ENCODE assay signal across 1 cellular context in the genomic region with DNA sequence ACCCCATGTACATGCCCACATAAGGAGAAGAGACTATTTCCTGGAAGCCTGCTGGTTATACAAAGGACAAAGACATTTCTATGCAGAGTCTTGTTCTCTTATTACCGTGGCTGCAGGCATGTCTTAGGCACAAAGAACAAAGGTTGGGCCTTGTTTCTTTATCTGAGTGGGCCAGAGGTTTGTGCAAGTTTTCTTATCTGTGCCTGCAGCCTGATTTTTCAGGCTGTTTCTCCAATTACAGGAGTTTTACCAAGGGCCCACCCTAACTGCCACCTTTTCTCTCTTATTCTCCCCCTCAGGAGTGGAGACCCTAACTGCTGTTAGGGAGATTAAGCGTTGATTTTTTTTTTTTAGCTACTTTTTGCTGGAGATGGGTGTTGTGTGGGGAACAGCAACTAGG.
A peak's percentile ranks its signal among the peaks of the same experiment; 100 is the strongest.
TF ChIP-seq lines count a peak whose summit lies in the region.

No MANE protein-coding gene starts in this region.

TF ChIP-seq in K562, 482 proteins besides CTCF, POLR2A, EP300 and RAD21 (continued from another document):
- TF ChIP-seq, protein P1, sequence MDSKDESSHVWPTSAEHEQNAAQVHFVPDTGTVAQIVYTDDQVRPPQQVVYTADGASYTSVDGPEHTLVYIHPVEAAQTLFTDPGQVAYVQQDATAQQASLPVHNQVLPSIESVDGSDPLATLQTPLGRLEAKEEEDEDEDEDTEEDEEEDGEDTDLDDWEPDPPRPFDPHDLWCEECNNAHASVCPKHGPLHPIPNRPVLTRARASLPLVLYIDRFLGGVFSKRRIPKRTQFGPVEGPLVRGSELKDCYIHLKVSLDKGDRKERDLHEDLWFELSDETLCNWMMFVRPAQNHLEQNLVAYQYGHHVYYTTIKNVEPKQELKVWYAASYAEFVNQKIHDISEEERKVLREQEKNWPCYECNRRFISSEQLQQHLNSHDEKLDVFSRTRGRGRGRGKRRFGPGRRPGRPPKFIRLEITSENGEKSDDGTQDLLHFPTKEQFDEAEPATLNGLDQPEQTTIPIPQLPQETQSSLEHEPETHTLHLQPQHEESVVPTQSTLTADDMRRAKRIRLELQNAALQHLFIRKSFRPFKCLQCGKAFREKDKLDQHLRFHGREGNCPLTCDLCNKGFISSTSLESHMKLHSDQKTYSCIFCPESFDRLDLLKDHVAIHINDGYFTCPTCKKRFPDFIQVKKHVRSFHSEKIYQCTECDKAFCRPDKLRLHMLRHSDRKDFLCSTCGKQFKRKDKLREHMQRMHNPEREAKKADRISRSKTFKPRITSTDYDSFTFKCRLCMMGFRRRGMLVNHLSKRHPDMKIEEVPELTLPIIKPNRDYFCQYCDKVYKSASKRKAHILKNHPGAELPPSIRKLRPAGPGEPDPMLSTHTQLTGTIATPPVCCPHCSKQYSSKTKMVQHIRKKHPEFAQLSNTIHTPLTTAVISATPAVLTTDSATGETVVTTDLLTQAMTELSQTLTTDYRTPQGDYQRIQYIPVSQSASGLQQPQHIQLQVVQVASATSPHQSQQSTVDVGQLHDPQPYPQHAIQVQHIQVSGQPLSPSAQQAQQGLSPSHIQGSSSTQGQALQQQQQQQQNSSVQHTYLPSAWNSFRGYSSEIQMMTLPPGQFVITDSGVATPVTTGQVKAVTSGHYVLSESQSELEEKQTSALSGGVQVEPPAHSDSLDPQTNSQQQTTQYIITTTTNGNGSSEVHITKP (IDR thresholded peaks at IDR 0.05; ENCODE audit: partially characterized antibody): peak; percentile 8
- TF ChIP-seq ZBTB1 (CRISPR knock-in tag; IDR thresholded peaks at IDR 0.05; ENCODE audit: borderline replicate concordance, low read depth) (no peak), HDAC1 (IDR thresholded peaks at IDR 0.05) (peak in 1 of 2 experiments; percentile 65; a peak in 2 of 4 replicates), BRD9 (IDR thresholded peaks at IDR 0.05; ENCODE audit: low read depth, partially characterized antibody) (peak; percentile 73), CBFA2T3 (IDR thresholded peaks at IDR 0.05) (peak; percentile 96), PHF21A (IDR thresholded peaks at IDR 0.05; ENCODE audit: borderline replicate concordance, low read depth) (0 out of 2 replicates have a peak, but pooled peaks have one; percentile 35), HDAC3 (IDR thresholded peaks at IDR 0.05; ENCODE audit: borderline replicate concordance, partially characterized antibody) (peak; percentile 56), CHD4 (IDR thresholded peaks at IDR 0.05; ENCODE audit: insufficient read depth, insufficient replicate concordance, low read depth, low read length, poor library complexity, severe bottlenecking) (no peak), MTA2 (IDR thresholded peaks at IDR 0.05; ENCODE audit: low read depth) (peak; percentile 89), ZNF311 (CRISPR knock-in tag; IDR thresholded peaks at IDR 0.05) (no peak), LEF1 (IDR thresholded peaks at IDR 0.05) (peak; percentile 83), NR2C1 (IDR thresholded peaks at IDR 0.05) (no peak), NR2C1 (tag; IDR thresholded peaks at IDR 0.05) (no peak), TEAD4 (IDR thresholded peaks at IDR 0.05; ENCODE audit: low read length) (peak; percentile 91), TEAD4 (CRISPR knock-in tag; IDR thresholded peaks at IDR 0.05; ENCODE audit: borderline replicate concordance) (no peak), KLF16 (IDR thresholded peaks at IDR 0.05) (peak; percentile 78), FOXM1 (IDR thresholded peaks at IDR 0.05; ENCODE audit: low read depth) (peak; percentile 85), FOXM1 (CRISPR knock-in tag; IDR thresholded peaks at IDR 0.05; ENCODE audit: low read depth) (no peak), ZNF699 (CRISPR knock-in tag; IDR thresholded peaks at IDR 0.05; ENCODE audit: insufficient replicate concordance) (no peak), RNF2 (IDR thresholded peaks at IDR 0.05) (peak; percentile 36; the same call in 1 of the 2 replicates), ZNF384 (IDR thresholded peaks at IDR 0.05; ENCODE audit: low read depth, low read length) (peak; percentile 77), ZNF253 (CRISPR knock-in tag; conservative IDR thresholded peaks at IDR 0.05) (no peak), HDAC2 (IDR thresholded peaks at IDR 0.05) (0 out of 2 replicates have a peak, but pooled peaks have one; percentile 61), TCF3 (CRISPR knock-in tag; IDR thresholded peaks at IDR 0.05) (peak; percentile 87), FOXK2 (conservative IDR thresholded peaks at IDR 0.05 in 1 of 2, IDR thresholded peaks at IDR 0.05 in 1 of 2; ENCODE audit: low read depth in 2 of 2) (peak; percentile 17 to 44; a peak in 2 of 4 replicates), TBP (optimal IDR thresholded peaks at IDR 0.05; ENCODE audit: low read depth, low read length) (no peak), BCOR (IDR thresholded peaks at IDR 0.05) (peak; percentile 38; the same call in 1 of the 2 replicates), SOX6 (IDR thresholded peaks at IDR 0.05) (peak; percentile 95), NCOA1 (IDR thresholded peaks at IDR 0.05; ENCODE audit: low read depth) (peak; percentile 79; the same call in 1 of the 2 replicates), TRIM24 (IDR thresholded peaks at IDR 0.05) (peak; percentile 74 to 88; a peak in 3 of 4 replicates), NCOA2 (IDR thresholded peaks at IDR 0.05; ENCODE audit: partially characterized antibody in 2 of 2) (peak in 1 of 2 experiments; percentile 50), ZNF12 (CRISPR knock-in tag; IDR thresholded peaks at IDR 0.05) (no peak), ARHGAP35 (IDR thresholded peaks at IDR 0.05; ENCODE audit: partially characterized antibody) (no peak)
- TF ChIP-seq, protein P2, sequence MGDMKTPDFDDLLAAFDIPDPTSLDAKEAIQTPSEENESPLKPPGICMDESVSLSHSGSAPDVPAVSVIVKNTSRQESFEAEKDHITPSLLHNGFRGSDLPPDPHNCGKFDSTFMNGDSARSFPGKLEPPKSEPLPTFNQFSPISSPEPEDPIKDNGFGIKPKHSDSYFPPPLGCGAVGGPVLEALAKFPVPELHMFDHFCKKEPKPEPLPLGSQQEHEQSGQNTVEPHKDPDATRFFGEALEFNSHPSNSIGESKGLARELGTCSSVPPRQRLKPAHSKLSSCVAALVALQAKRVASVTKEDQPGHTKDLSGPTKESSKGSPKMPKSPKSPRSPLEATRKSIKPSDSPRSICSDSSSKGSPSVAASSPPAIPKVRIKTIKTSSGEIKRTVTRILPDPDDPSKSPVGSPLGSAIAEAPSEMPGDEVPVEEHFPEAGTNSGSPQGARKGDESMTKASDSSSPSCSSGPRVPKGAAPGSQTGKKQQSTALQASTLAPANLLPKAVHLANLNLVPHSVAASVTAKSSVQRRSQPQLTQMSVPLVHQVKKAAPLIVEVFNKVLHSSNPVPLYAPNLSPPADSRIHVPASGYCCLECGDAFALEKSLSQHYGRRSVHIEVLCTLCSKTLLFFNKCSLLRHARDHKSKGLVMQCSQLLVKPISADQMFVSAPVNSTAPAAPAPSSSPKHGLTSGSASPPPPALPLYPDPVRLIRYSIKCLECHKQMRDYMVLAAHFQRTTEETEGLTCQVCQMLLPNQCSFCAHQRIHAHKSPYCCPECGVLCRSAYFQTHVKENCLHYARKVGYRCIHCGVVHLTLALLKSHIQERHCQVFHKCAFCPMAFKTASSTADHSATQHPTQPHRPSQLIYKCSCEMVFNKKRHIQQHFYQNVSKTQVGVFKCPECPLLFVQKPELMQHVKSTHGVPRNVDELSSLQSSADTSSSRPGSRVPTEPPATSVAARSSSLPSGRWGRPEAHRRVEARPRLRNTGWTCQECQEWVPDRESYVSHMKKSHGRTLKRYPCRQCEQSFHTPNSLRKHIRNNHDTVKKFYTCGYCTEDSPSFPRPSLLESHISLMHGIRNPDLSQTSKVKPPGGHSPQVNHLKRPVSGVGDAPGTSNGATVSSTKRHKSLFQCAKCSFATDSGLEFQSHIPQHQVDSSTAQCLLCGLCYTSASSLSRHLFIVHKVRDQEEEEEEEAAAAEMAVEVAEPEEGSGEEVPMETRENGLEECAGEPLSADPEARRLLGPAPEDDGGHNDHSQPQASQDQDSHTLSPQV (IDR thresholded peaks at IDR 0.05): peak; percentile 40
- TF ChIP-seq, protein P3, sequence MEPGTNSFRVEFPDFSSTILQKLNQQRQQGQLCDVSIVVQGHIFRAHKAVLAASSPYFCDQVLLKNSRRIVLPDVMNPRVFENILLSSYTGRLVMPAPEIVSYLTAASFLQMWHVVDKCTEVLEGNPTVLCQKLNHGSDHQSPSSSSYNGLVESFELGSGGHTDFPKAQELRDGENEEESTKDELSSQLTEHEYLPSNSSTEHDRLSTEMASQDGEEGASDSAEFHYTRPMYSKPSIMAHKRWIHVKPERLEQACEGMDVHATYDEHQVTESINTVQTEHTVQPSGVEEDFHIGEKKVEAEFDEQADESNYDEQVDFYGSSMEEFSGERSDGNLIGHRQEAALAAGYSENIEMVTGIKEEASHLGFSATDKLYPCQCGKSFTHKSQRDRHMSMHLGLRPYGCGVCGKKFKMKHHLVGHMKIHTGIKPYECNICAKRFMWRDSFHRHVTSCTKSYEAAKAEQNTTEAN (CRISPR knock-in tag; IDR thresholded peaks at IDR 0.05): no peak
- TF ChIP-seq, protein P4, sequence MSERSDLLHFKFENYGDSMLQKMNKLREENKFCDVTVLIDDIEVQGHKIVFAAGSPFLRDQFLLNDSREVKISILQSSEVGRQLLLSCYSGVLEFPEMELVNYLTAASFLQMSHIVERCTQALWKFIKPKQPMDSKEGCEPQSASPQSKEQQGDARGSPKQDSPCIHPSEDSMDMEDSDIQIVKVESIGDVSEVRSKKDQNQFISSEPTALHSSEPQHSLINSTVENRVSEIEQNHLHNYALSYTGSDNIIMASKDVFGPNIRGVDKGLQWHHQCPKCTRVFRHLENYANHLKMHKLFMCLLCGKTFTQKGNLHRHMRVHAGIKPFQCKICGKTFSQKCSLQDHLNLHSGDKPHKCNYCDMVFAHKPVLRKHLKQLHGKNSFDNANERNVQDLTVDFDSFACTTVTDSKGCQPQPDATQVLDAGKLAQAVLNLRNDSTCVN (CRISPR knock-in tag; IDR thresholded peaks at IDR 0.05): no peak
- TF ChIP-seq, protein P5, sequence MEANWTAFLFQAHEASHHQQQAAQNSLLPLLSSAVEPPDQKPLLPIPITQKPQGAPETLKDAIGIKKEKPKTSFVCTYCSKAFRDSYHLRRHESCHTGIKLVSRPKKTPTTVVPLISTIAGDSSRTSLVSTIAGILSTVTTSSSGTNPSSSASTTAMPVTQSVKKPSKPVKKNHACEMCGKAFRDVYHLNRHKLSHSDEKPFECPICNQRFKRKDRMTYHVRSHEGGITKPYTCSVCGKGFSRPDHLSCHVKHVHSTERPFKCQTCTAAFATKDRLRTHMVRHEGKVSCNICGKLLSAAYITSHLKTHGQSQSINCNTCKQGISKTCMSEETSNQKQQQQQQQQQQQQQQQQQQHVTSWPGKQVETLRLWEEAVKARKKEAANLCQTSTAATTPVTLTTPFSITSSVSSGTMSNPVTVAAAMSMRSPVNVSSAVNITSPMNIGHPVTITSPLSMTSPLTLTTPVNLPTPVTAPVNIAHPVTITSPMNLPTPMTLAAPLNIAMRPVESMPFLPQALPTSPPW (CRISPR knock-in tag; IDR thresholded peaks at IDR 0.05): 0 out of 2 replicates have a peak, but pooled peaks have one; percentile 26
- TF ChIP-seq, protein P6, sequence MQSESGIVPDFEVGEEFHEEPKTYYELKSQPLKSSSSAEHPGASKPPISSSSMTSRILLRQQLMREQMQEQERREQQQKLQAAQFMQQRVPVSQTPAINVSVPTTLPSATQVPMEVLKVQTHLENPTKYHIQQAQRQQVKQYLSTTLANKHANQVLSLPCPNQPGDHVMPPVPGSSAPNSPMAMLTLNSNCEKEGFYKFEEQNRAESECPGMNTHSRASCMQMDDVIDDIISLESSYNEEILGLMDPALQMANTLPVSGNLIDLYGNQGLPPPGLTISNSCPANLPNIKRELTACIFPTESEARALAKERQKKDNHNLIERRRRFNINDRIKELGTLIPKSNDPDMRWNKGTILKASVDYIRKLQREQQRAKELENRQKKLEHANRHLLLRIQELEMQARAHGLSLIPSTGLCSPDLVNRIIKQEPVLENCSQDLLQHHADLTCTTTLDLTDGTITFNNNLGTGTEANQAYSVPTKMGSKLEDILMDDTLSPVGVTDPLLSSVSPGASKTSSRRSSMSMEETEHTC (IDR thresholded peaks at IDR 0.05): no peak
- TF ChIP-seq, protein P7, sequence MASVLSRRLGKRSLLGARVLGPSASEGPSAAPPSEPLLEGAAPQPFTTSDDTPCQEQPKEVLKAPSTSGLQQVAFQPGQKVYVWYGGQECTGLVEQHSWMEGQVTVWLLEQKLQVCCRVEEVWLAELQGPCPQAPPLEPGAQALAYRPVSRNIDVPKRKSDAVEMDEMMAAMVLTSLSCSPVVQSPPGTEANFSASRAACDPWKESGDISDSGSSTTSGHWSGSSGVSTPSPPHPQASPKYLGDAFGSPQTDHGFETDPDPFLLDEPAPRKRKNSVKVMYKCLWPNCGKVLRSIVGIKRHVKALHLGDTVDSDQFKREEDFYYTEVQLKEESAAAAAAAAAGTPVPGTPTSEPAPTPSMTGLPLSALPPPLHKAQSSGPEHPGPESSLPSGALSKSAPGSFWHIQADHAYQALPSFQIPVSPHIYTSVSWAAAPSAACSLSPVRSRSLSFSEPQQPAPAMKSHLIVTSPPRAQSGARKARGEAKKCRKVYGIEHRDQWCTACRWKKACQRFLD (CRISPR knock-in tag; IDR thresholded peaks at IDR 0.05): no peak
- TF ChIP-seq, protein P8, sequence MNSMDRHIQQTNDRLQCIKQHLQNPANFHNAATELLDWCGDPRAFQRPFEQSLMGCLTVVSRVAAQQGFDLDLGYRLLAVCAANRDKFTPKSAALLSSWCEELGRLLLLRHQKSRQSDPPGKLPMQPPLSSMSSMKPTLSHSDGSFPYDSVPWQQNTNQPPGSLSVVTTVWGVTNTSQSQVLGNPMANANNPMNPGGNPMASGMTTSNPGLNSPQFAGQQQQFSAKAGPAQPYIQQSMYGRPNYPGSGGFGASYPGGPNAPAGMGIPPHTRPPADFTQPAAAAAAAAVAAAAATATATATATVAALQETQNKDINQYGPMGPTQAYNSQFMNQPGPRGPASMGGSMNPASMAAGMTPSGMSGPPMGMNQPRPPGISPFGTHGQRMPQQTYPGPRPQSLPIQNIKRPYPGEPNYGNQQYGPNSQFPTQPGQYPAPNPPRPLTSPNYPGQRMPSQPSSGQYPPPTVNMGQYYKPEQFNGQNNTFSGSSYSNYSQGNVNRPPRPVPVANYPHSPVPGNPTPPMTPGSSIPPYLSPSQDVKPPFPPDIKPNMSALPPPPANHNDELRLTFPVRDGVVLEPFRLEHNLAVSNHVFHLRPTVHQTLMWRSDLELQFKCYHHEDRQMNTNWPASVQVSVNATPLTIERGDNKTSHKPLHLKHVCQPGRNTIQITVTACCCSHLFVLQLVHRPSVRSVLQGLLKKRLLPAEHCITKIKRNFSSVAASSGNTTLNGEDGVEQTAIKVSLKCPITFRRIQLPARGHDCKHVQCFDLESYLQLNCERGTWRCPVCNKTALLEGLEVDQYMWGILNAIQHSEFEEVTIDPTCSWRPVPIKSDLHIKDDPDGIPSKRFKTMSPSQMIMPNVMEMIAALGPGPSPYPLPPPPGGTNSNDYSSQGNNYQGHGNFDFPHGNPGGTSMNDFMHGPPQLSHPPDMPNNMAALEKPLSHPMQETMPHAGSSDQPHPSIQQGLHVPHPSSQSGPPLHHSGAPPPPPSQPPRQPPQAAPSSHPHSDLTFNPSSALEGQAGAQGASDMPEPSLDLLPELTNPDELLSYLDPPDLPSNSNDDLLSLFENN (IDR thresholded peaks at IDR 0.05; ENCODE audit: low read depth in 2 of 2, low read length in 2 of 2): peak in 1 of 2 experiments; percentile 51; a peak in 1 of 4 replicates
